8 cellular contexts compared by ENCODE assay signal in the genomic region with DNA sequence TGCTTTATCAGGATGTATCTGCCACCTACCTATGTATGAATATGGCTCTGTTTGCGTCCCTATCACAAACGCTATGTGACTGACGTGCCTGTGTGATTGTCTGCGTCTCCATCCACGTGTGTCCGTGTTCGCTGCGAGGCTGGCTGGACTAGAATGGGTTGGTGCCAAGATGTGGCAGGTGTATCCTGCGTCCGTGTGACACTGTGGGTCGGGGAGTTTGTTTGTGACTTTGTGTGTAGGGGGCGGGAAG. TPM values are rescaled to one million over a fixed set of nuclear protein-coding genes. Genes with fewer than 3 reads are reported as not detected.
DNase-seq lines count a peak whose midpoint lies in the region; ATAC-seq, FAIRE-seq and TF ChIP-seq lines count a peak whose summit lies in the region.

No MANE protein-coding gene starts in this region.

- peak overlapping the region; percentile 2 for H3K18ac ChIP-seq in H9 (ENCODE audit: insufficient read length, low read depth, low read length)

- H3T11ph ChIP-seq in H9 (ENCODE audit: low read length), result no peak overlapping the region

- CTCF ChIA-PET in T-cell (lab: Charles Lee), result interaction anchor here in 1 of 2 donors (0.7 to 2.1 kb wide), 3 partner anchors 10 to 73 kb away, joined by 3 to 20 read pairs (median 10); a partner anchor contains a TSS

- no peak overlapping the region for H3K23ac ChIP-seq in H9 (ENCODE audit: insufficient read length, low read depth, low read length)

- WGBS in H9 (ENCODE audit: extremely low coverage, insufficient read length, low lambda C conversion rate), result no CpG with 5 or more reads among the region's 12 CpGs
- WGBS in small intestine, 3 donors, result 1 to 2% (median 2%) methylated on average over 12 of the region's 12 CpGs

- peak overlapping the region; percentile 71 for H3K4me2 ChIP-seq in H9 (ENCODE audit: insufficient read depth, insufficient read length, low read length)

- no peak overlapping the region for H2AFZ ChIP-seq in H9 (ENCODE audit: low read length)

- peaks cover 23% of the 10 kb centered on the region for H3K23me2 ChIP-seq in H9 (ENCODE audit: insufficient read length, low read depth, low read length, poor library complexity, severe bottlenecking)

- ATAC-seq in T-cell (replicated peaks in 1 of 4), result peak in 2 of 4 experiments; percentile 44 to 79

- H4K20me1 ChIP-seq in H9 (ENCODE audit: control insufficient read depth, insufficient read depth, insufficient read length), result no peaks in the 10 kb centered on the region

- H3K4ac ChIP-seq in H9 (ENCODE audit: low read depth, low read length), result no peak overlapping the region

- no peak overlapping the region for H3K14ac ChIP-seq in H9 (ENCODE audit: insufficient read depth, low read length)

- no peak overlapping the region for H2BK12ac ChIP-seq in H9 (ENCODE audit: insufficient read length, low read depth, low read length)

- H3K4me1 Mint-ChIP-seq in H9 (peaks cover 23 to 24% of the 10 kb centered on the region in 2 experiments), T-cell (peaks cover 33 to 46% (median 43%) of the 10 kb centered on the region in 3 donors)

- DNase-seq in H9, result no peak
- DNase-seq in T-cell, result peak in 7 of 34 experiments; percentile 93 to 97 (median 95)
- no peak for DNase-seq in foreskin fibroblast
- no peak for DNase-seq in small intestine
- DNase-seq in globus pallidus (ENCODE audit: low spot score), result no peak
- DNase-seq in UCSD-AML1 (lab: John Stamatoyannopoulos, UW; ENCODE audit: unreplicated experiment), result no peak
- DNase-seq in effector CD8-positive, alpha-beta T cell (lab: John Stamatoyannopoulos, UW), result no peak
- no peak for DNase-seq in SW 1271 (lab: John Stamatoyannopoulos, UW)

- H3K27me3 ChIP-seq in H9 (ENCODE audit: insufficient read depth, low read length) (no peaks in the 10 kb centered on the region), small intestine (ENCODE audit: control insufficient read depth in 2 of 2, insufficient read depth in 2 of 2, low read length in 2 of 2) (no peaks in the 10 kb centered on the region)

- no peaks in the 10 kb centered on the region; the same call in 1 of the 2 replicates for H3K27me3 Mint-ChIP-seq in H9 (ENCODE audit: low read depth)
- no peaks in the 10 kb centered on the region for H3K27me3 Mint-ChIP-seq in T-cell

- no peak overlapping the region for H3K9ac ChIP-seq in H9 (ENCODE audit: extremely low read depth, insufficient read length, low read length)

- H4K8ac ChIP-seq in H9 (replicated peaks; ENCODE audit: insufficient read length, low read depth, low read length), result no peak overlapping the region

- peak overlapping the region in 2 of 3 experiments; percentile 42 to 91; a peak in 3 of 7 replicates for H3K27ac Mint-ChIP-seq in H9
- H3K27ac Mint-ChIP-seq in T-cell, result peak overlapping the region; percentile 100

- H3K36me3 Mint-ChIP-seq in H9 (ENCODE audit: insufficient read depth in 1 of 3, low read depth in 3 of 3) (no peaks in the 10 kb centered on the region), T-cell (no peaks in the 10 kb centered on the region)

- no peaks in the 10 kb centered on the region for H3K79me1 ChIP-seq in H9 (ENCODE audit: insufficient read depth, low read depth, low read length, poor library complexity, severe bottlenecking)

- no peaks in the 10 kb centered on the region for H3K9me3 ChIP-seq in H9 (ENCODE audit: control insufficient read depth, low read depth, low read length)
- no peaks in the 10 kb centered on the region for H3K9me3 ChIP-seq in small intestine (ENCODE audit: control insufficient read depth, low read depth)

- peak overlapping the region; percentile 27 for H4K5ac ChIP-seq in H9 (ENCODE audit: insufficient read length, low read depth, low read length)

- no peaks in the 10 kb centered on the region for H3K79me2 ChIP-seq in H9 (ENCODE audit: insufficient read depth, low read length)

- H3K4me1 ChIP-seq in H9 (ENCODE audit: insufficient read depth, low read length) (peaks cover 4% of the 10 kb centered on the region), small intestine (ENCODE audit: control insufficient read depth in 2 of 2, insufficient read depth in 1 of 2, low read depth in 1 of 2, low read length in 1 of 2) (peaks cover 14 to 19% of the 10 kb centered on the region in 2 donors)

- H2BK20ac ChIP-seq in H9 (ENCODE audit: low read depth, low read length, poor library complexity, severe bottlenecking), result no peak overlapping the region

- POLR2A ChIA-PET in T-cell (lab: Charles Lee), result interaction anchor here (0.8 to 2.7 kb wide), 4 partner anchors 9 to 338 kb away, joined by 3 to 45 read pairs (median 6); a partner anchor contains a TSS

- H2BK5ac ChIP-seq in H9 (ENCODE audit: insufficient read length, low read length), result no peak overlapping the region

- H3K27ac ChIP-seq in H9 (ENCODE audit: insufficient read length, low read depth, low read length), result no peak overlapping the region
- H3K27ac ChIP-seq in small intestine (ENCODE audit: low read depth in 1 of 2, low read length in 1 of 2), result peak overlapping the region; percentile 87

- no peak overlapping the region for H3K56ac ChIP-seq in H9 (ENCODE audit: insufficient read length, low read depth, low read length)

- no peaks in the 10 kb centered on the region for H3K36me3 ChIP-seq in small intestine (ENCODE audit: control insufficient read depth in 2 of 2, insufficient read depth in 2 of 2, low read length in 2 of 2)

- no peak overlapping the region for H2BK120ac ChIP-seq in H9 (ENCODE audit: low read depth, low read length, poor library complexity, severe bottlenecking)

- no peak overlapping the region for H2BK15ac ChIP-seq in H9 (ENCODE audit: low read depth, low read length)

- no peak overlapping the region for H2AK5ac ChIP-seq in H9 (ENCODE audit: insufficient read length, low read length)

- H3K4me3 Mint-ChIP-seq in H9 (peak overlapping the region; percentile 63 to 85), T-cell (peak overlapping the region; percentile 85 to 95 (median 89))

- FAIRE-seq in small intestine (lab: Jason Lieb, UNC), result no peak

- H3K9me3 Mint-ChIP-seq in H9 (no peaks in the 10 kb centered on the region), T-cell (no peaks in the 10 kb centered on the region)

- no peak overlapping the region for H4K91ac ChIP-seq in H9 (ENCODE audit: insufficient read length, low read depth, low read length)

- TF ChIP-seq CTCF in H9 (conservative IDR thresholded peaks at IDR 0.05) (no peak), foreskin fibroblast (IDR thresholded peaks at IDR 0.05; ENCODE audit: low read depth, low read length) (no peak)

- H3K4me3 ChIP-seq in foreskin fibroblast (ENCODE audit: low read depth in 1 of 2, low read length in 2 of 2) (peak overlapping the region; percentile 43 to 54), small intestine (ENCODE audit: low read depth in 1 of 2, low read length in 2 of 2) (peak overlapping the region in 1 of 2 donors; percentile 47)

RNA-seq across cellular contexts. Expression of a gene that starts 6.7 kb away (rescaled TPM):
- total RNA-seq in H9 (2021) (56.8 and 64.7 TPM in 2 replicates), T-cell (10 to 100 TPM; 19.7 to 26.6 (median 22.8) TPM)
- 100 to 1,000 TPM in 2 of 3 donors, 10 to 100 TPM in 1; 61.8 to 206 (median 134) TPM for polyA plus RNA-seq in small intestine

RNA-seq across cellular contexts. Expression of a gene that starts 9.2 kb away (rescaled TPM):
- total RNA-seq in H9 (2021) (15.9 and 18.0 TPM in 2 replicates), T-cell (1,000 to 10,000 TPM in 2 of 5 donors, 100 to 1,000 TPM in 3; 117 to 2,289 (median 138) TPM)
- 100 to 1,000 TPM in 1 of 3 donors, 10 to 100 TPM in 2; 44.7 to 214 (median 54.6) TPM for polyA plus RNA-seq in small intestine

RNA-seq across cellular contexts. Expression of a gene that starts 19.5 kb away (rescaled TPM):
- 468 and 485 TPM in 2 replicates for total RNA-seq in H9 (2021)
- total RNA-seq in T-cell, result 100 to 1,000 TPM in 3 of 5 donors, 10 to 100 TPM in 2; 94.5 to 150 (median 134) TPM
- 100 to 1,000 TPM; 390 to 523 (median 442) TPM for polyA plus RNA-seq in small intestine

RNA-seq across cellular contexts. Expression of a gene that starts 19.8 kb away (rescaled TPM):
- total RNA-seq in H9 (2021) (45.8 and 48.1 TPM in 2 replicates), T-cell (1 to 10 TPM in 1 of 5 donors, under 1 TPM in 3, not detected in 1; 0.63 to 2.4 (median 0.97) TPM)
- 1 to 10 TPM in 2 of 3 donors, not detected in 1; 3.1 to 4.0 TPM for polyA plus RNA-seq in small intestine

RNA-seq across cellular contexts. Expression of a gene that starts 24.3 kb away (rescaled TPM):
- total RNA-seq in H9 (2021) (79.5 and 86.0 TPM in 2 replicates), T-cell (10 to 100 TPM in 3 of 5 donors, 1 to 10 TPM in 2; 4.7 to 18.0 (median 15.0) TPM)
- 10 to 100 TPM in 1 of 3 donors, 1 to 10 TPM in 2; 3.1 to 22.3 (median 7.0) TPM for polyA plus RNA-seq in small intestine
